16 cellular contexts compared by ENCODE assay signal in genomic region chr3:71124048-71124447, GRCh38.
DNase-seq lines count a peak whose midpoint lies in the region; FAIRE-seq and TF ChIP-seq lines count a peak whose summit lies in the region.
"Had no signal": no experiment of that assay in that cellular context is flagged by ENCODE, and none has a peak within 500 bp of the region (broad histone marks: within the 10 kb centered on the region; RNA-seq: fewer than 3 reads in every experiment).

No MANE protein-coding gene starts in this region.

- H3K27me3 ChIP-seq in ascending aorta (no peaks in the 10 kb centered on the region), tibial artery (no peaks in the 10 kb centered on the region)
- H3K27me3 ChIP-seq: BE2C had no signal

- peak; percentile 57 for FAIRE-seq in kidney (lab: Jason Lieb, UNC)
- FAIRE-seq: H1, HepG2 had no signal

- CTCF ChIA-PET in HEK293 (lab: Yijun Ruan, JAX), result no interaction called here

- no peak overlapping the region for H3K9ac ChIP-seq in kidney (ENCODE audit: low read length in 2 of 2)

- H3K4me1 ChIP-seq in HEK293 (ENCODE audit: control insufficient read depth, insufficient read depth, low read length) (0 out of 2 replicates have a peak, but pooled peaks cover 8% of the 10 kb centered on the region), ascending aorta (peaks cover 8 to 45% of the 10 kb centered on the region in 2 donors), kidney (ENCODE audit: control insufficient read depth in 1 of 2, insufficient read depth in 1 of 2, low read depth in 1 of 2, low read length in 2 of 2) (peaks cover 0 to 4% of the 10 kb centered on the region in 2 donors), tibial artery (peaks cover 0 to 97% (median 32%) of the 10 kb centered on the region in 4 donors)

- DNase-seq in ascending aorta (ENCODE audit: low spot score in 2 of 2), result no peak
- no peak for DNase-seq in kidney
- DNase-seq in tibial artery, result no peak
- DNase-seq in AML-193 (lab: John Stamatoyannopoulos, UW), result no peak
- DNase-seq in central memory CD4-positive, alpha-beta T cell, result no peak
- no peak for DNase-seq in GOT3 (lab: John Stamatoyannopoulos, UW)
- DNase-seq: BE2C; Calu3; CD4-positive, alpha-beta memory T cell; DMS79 treated with DMSO at 0.1 percent for 48 hours; GF-D8; H9 had no signal

- intact Hi-C loops in ascending aorta (cut with DNase I) (no loop called here), kidney (cut with DNase I) (no loop called here), tibial artery (cut with DNase I; ENCODE audit: low total_unique reads) (loop anchor here (10.0 kb wide), 1 partner anchor 461 kb away; the partner anchor contains the start of gene FOXP1)

- POLR2A ChIA-PET in HEK293 (lab: Yijun Ruan, JAX), result no interaction called here

- H3K9me3 ChIP-seq in HEK293 (ENCODE audit: control insufficient read depth, insufficient read depth, low read depth, low read length), result no peaks in the 10 kb centered on the region
- H3K9me3 ChIP-seq in ascending aorta, result no peaks in the 10 kb centered on the region
- H3K9me3 ChIP-seq in kidney (ENCODE audit: control insufficient read depth in 1 of 2, low read length in 2 of 2), result no peaks in the 10 kb centered on the region
- no peaks in the 10 kb centered on the region for H3K9me3 ChIP-seq in tibial artery
- H3K9me3 ChIP-seq: BE2C had no signal

- H3K36me3 ChIP-seq in HEK293 (ENCODE audit: control insufficient read depth in 2 of 2, insufficient read depth in 1 of 2, low read length in 2 of 2) (no peaks in the 10 kb centered on the region), ascending aorta (no peaks in the 10 kb centered on the region), kidney (ENCODE audit: control insufficient read depth in 1 of 2, insufficient read depth in 2 of 2, low read length in 2 of 2) (no peaks in the 10 kb centered on the region), tibial artery (no peaks in the 10 kb centered on the region)
- H3K36me3 ChIP-seq: BE2C had no signal

- H3K4me3 ChIP-seq in HEK293 (ENCODE audit: low read depth, low read length) (no peak overlapping the region), ascending aorta (no peak overlapping the region), kidney (ENCODE audit: low read length in 2 of 2) (no peak overlapping the region), tibial artery (no peak overlapping the region)

- H3K27ac ChIP-seq in HEK293 (ENCODE audit: extremely low read depth, low read depth, low read length) (no peak overlapping the region), ascending aorta (peak overlapping the region; percentile 59 to 68), kidney (ENCODE audit: low read depth in 2 of 2, low read length in 2 of 2) (no peak overlapping the region), tibial artery (peak overlapping the region; percentile 28 to 89)
- H3K27ac ChIP-seq: C4-2B had no signal

- TF ChIP-seq CTCF in HEK293 (tag by site-specific recombination; IDR thresholded peaks at IDR 0.05) (no peak), ascending aorta (IDR thresholded peaks at IDR 0.05) (no peak), kidney (IDR thresholded peaks at IDR 0.05; ENCODE audit: borderline replicate concordance, extremely low read depth, insufficient read depth) (no peak), tibial artery (IDR thresholded peaks at IDR 0.05) (no peak)

TF ChIP-seq in HEK293, 187 proteins besides CTCF, POLR2A, EP300 and RAD21:
- TF ChIP-seq ZNF114 (tag by site-specific recombination; IDR thresholded peaks at IDR 0.05), result no peak
- no peak for TF ChIP-seq ZNF558 (tag by site-specific recombination; IDR thresholded peaks at IDR 0.05)
- peak; percentile 94 for TF ChIP-seq ZNF449 (tag by site-specific recombination; IDR thresholded peaks at IDR 0.05)

Comparison
In these comparisons a context has a peak if more than half of its experiments do, and no peak if none do; other contexts are left out.
1. H3K27ac ChIP-seq: peak in ascending aorta (2 of 2) and tibial artery (2 of 2); none in HEK293 (single experiment) and kidney (0 of 2).